In the genomic region with DNA sequence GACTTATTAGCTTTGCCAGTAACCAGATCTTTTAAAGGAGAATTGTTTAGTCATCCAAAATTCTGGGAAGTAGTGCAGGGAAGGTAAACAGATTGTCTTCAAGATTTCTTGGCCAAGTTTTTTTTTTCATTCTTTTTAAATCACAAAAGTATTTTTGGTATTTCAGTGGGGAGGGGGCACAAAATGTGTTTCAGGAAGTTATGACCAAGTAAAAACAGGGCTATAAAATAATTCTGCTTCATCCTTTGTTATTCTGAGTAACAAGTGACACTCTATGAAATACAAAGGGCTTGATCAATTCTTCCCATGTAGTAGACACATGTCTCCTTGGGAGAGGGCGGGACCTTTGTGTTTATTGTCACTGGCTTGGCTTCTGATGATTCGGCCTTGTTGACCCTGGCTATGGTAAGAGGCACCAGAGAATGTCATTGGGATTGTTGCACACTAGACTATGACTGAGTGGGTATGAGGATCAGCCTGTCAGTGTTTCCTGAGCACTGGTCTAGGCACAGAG, we compare ENCODE assay signal across 8 cellular contexts. TPM values are rescaled to one million over a fixed set of nuclear protein-coding genes. Genes with fewer than 3 reads are reported as not detected.
DNase-seq lines count a peak whose midpoint lies in the region; ATAC-seq, FAIRE-seq and TF ChIP-seq lines count a peak whose summit lies in the region.

No MANE protein-coding gene starts in this region.

- no peak overlapping the region for H3K9ac ChIP-seq in HepG2 (ENCODE audit: insufficient read depth, low read depth, low read length)

- no peaks in the 10 kb centered on the region for H3K9me3 ChIP-seq in HepG2 (ENCODE audit: low read length)
- no peaks in the 10 kb centered on the region for H3K9me3 ChIP-seq in thoracic aorta

- in situ Hi-C loops in HepG2 (cut with HindIII; ENCODE audit: extremely low pct_ligation_motif_present, low pct_unique_long_range_greater_than_20kb): no loop called here

- CTCF ChIA-PET in HepG2 (lab: Yijun Ruan, JAX; ENCODE audit: low intra/inter-chr PET ratio, low total read pairs): no interaction called here

- peaks cover 77% of the 10 kb centered on the region for H3K4me1 Mint-ChIP-seq in activated CD4-positive, alpha-beta T cell treated with anti-CD3 and anti-CD28 coated beads, Interleukin-2, amount 10 ng/mL, durations not matched to agents 24 days and 14 days

- peak overlapping the region; percentile 79 for H3K27ac Mint-ChIP-seq in activated CD4-positive, alpha-beta T cell treated with anti-CD3 and anti-CD28 coated beads, Interleukin-2, amount 10 ng/mL, durations not matched to agents 24 days and 14 days
- peak overlapping the region; percentile 52 to 86 for H3K27ac Mint-ChIP-seq in activated naive CD4-positive, alpha-beta T cell treated with anti-CD3 and anti-CD28 coated beads, Interleukin-2, amount 50 U/mL, for 72 hours

- TF ChIP-seq CTCF in HepG2 (CRISPR knock-in tag; IDR thresholded peaks at IDR 0.05) (no peak), thoracic aorta (IDR thresholded peaks at IDR 0.05) (no peak)

- peak overlapping the region; percentile 57 for H3K4me3 Mint-ChIP-seq in activated CD4-positive, alpha-beta T cell treated with anti-CD3 and anti-CD28 coated beads, Interleukin-2, amount 10 ng/mL, durations not matched to agents 24 days and 14 days

- BruUV-seq in HepG2 (replicated peaks; lab: Mats Ljungman, UMichigan): no TSS peak

- peaks cover 5% of the 10 kb centered on the region for H3K79me2 ChIP-seq in HepG2 (ENCODE audit: insufficient read depth, low read length)

- POLR2A ChIA-PET in HepG2 (lab: Yijun Ruan, JAX): no interaction called here

- H3K27ac ChIP-seq in HepG2 (ENCODE audit: extremely low read length, insufficient read depth, low read length) (no peak overlapping the region), thoracic aorta (peak overlapping the region; percentile 70 to 82)

- H3K4me3 ChIP-seq in HepG2 (replicated peaks in 1 of 3; ENCODE audit: insufficient read depth in 1 of 3, low read depth in 2 of 3, low read length in 3 of 3): no peak overlapping the region
- H3K4me3 ChIP-seq in thoracic aorta: peak overlapping the region; percentile 31

- no peaks in the 10 kb centered on the region for H4K20me1 ChIP-seq in HepG2 (ENCODE audit: insufficient read depth, low read length)

- H3K36me3 Mint-ChIP-seq in activated CD4-positive, alpha-beta T cell treated with anti-CD3 and anti-CD28 coated beads, Interleukin-2, amount 10 ng/mL, durations not matched to agents 24 days and 14 days (ENCODE audit: low read depth): peaks cover 62% of the 10 kb centered on the region
- peaks cover 6 to 89% of the 10 kb centered on the region in 2 donors for H3K36me3 Mint-ChIP-seq in activated naive CD4-positive, alpha-beta T cell treated with anti-CD3 and anti-CD28 coated beads, Interleukin-2, amount 50 U/mL, for 72 hours

- peak in 1 of 2 donors; percentile 52 for ATAC-seq in activated naive CD4-positive, alpha-beta T cell treated with anti-CD3 and anti-CD28 coated beads, Interleukin-2, amount 50 U/mL, for 72 hours
- ATAC-seq in HepG2 (no peak), thoracic aorta (ENCODE audit: insufficient number of reproducible peaks, low FRiP score, low read depth) (peak; percentile 40), HG02973 (IDR thresholded peaks at IDR 0.05; ENCODE audit: unreplicated experiment) (no peak), HG03342 (IDR thresholded peaks at IDR 0.05; ENCODE audit: unreplicated experiment) (no peak), GM18858 (IDR thresholded peaks at IDR 0.05; ENCODE audit: unreplicated experiment) (no peak)

- no peak for TF ChIP-seq POLR2A in HepG2 (IDR thresholded peaks at IDR 0.05; ENCODE audit: insufficient read depth in 1 of 2, low read depth in 2 of 2, low read length in 2 of 2)

- no peak overlapping the region for H3K4me2 ChIP-seq in HepG2 (ENCODE audit: low read depth, low read length)

- FAIRE-seq in HepG2 (lab: Jason Lieb, UNC): no peak

- intact Hi-C loops in activated CD4-positive, alpha-beta T cell treated with anti-CD3 and anti-CD28 coated beads, Interleukin-2, amount 10 ng/mL, durations not matched to agents 24 days and 14 days (cut with micrococcal nuclease): no loop called here
- intact Hi-C loops in HepG2 (cut with micrococcal nuclease; ENCODE audit: unreplicated experiment): no loop called here

- TF ChIP-seq RAD21 in HepG2 (CRISPR knock-in tag; IDR thresholded peaks at IDR 0.05): no peak

- no peaks in the 10 kb centered on the region for H3K9me3 Mint-ChIP-seq in activated CD4-positive, alpha-beta T cell treated with anti-CD3 and anti-CD28 coated beads, Interleukin-2, amount 10 ng/mL, durations not matched to agents 24 days and 14 days
- H3K9me3 Mint-ChIP-seq in activated naive CD4-positive, alpha-beta T cell treated with anti-CD3 and anti-CD28 coated beads, Interleukin-2, amount 50 U/mL, for 72 hours: no peaks in the 10 kb centered on the region

- H3K36me3 ChIP-seq in HepG2 (replicated peaks in 1 of 2; ENCODE audit: control insufficient read depth in 1 of 2, insufficient read depth in 2 of 2, low read length in 2 of 2): no peaks in the 10 kb centered on the region
- H3K36me3 ChIP-seq in thoracic aorta: no peaks in the 10 kb centered on the region

- no peak for TF ChIP-seq EP300 in HepG2 (IDR thresholded peaks at IDR 0.05; ENCODE audit: low read depth in 2 of 2, low read length in 2 of 2)
- TF ChIP-seq EP300 in HepG2 (CRISPR knock-in tag; IDR thresholded peaks at IDR 0.05; ENCODE audit: borderline replicate concordance): no peak

- no peaks in the 10 kb centered on the region for H3K27me3 ChIP-seq in HepG2 (ENCODE audit: control insufficient read depth in 1 of 2, insufficient read depth in 2 of 2, low read length in 2 of 2)
- H3K27me3 ChIP-seq in thoracic aorta (replicated peaks; ENCODE audit: insufficient read depth): no peaks in the 10 kb centered on the region

- 88% methylated on average over 2 of the region's 2 CpGs for WGBS in HepG2 (ENCODE audit: low lambda C conversion rate)

- no peak for DNase-seq in activated CD4-positive, alpha-beta T cell treated with anti-CD3 and anti-CD28 coated beads, Interleukin-2, amount 10 ng/mL, durations not matched to agents 24 days and 14 days
- no peak for DNase-seq in activated CD4-positive, alpha-beta T cell treated with anti-CD3 and anti-CD28 coated beads for 48 hours
- DNase-seq in activated naive CD4-positive, alpha-beta T cell treated with anti-CD3 and anti-CD28 coated beads, Interleukin-2, amount 50 U/mL, for 72 hours (ENCODE audit: low spot score in 2 of 2): no peak
- DNase-seq in HepG2 (ENCODE audit: low spot score) (no peak), thoracic aorta (ENCODE audit: low spot score) (no peak)

- H3K27me3 Mint-ChIP-seq in activated CD4-positive, alpha-beta T cell treated with anti-CD3 and anti-CD28 coated beads, Interleukin-2, amount 10 ng/mL, durations not matched to agents 24 days and 14 days: no peaks in the 10 kb centered on the region

- H2AFZ ChIP-seq in HepG2 (ENCODE audit: low read length): no peak overlapping the region

- H3K4me1 ChIP-seq in HepG2 (ENCODE audit: insufficient read depth, low read length): peaks cover 54% of the 10 kb centered on the region
- H3K4me1 ChIP-seq in thoracic aorta (ENCODE audit: control insufficient read depth in 1 of 2, low read depth in 2 of 2): peaks cover 68 to 87% of the 10 kb centered on the region in 2 donors

RNA-seq across cellular contexts. Expression of a gene that starts 55.4 kb away (rescaled TPM):
- total RNA-seq in activated CD4-positive, alpha-beta T cell treated with anti-CD3 and anti-CD28 coated beads, Interleukin-2, amount 10 ng/mL, durations not matched to agents 24 days and 14 days: 73.4 and 78.9 TPM in 2 replicates
- total RNA-seq in activated naive CD4-positive, alpha-beta T cell treated with anti-CD3 and anti-CD28 coated beads, Interleukin-2, amount 50 U/mL, for 72 hours: 10 to 100 TPM; 54.1 to 98.6 TPM
- total RNA-seq in HepG2 (2016; rRNA removed; fragmentation: Illumina TruSeq; extraction: Trizol) (4.8 and 7.2 TPM in 2 replicates), thoracic aorta (10 to 100 TPM; 51.7 to 80.1 TPM)
- total RNA-seq in HepG2 (2016; cell fraction: cytosol; rRNA removed; fragmentation: Illumina TruSeq; extraction: Trizol; ENCODE audit: low read depth): 0.53 and 0.71 TPM in 2 replicates
- 3.7 and 7.0 TPM in 2 replicates for total RNA-seq in HepG2 (2016; cell fraction: insoluble cytoplasmic fraction; rRNA removed; fragmentation: Illumina TruSeq; extraction: Trizol)
- 2.4 and 2.6 TPM in 2 replicates for total RNA-seq in HepG2 (2016; cell fraction: membrane; rRNA removed; fragmentation: Illumina TruSeq; extraction: Trizol)
- total RNA-seq in HepG2 (2016; cell fraction: nucleus; rRNA removed; fragmentation: Illumina TruSeq; extraction: Trizol): 11.6 and 12.8 TPM in 2 replicates
- 7.4 and 9.4 TPM in 2 replicates for polyA plus RNA-seq in HepG2 (2011; rRNA removed)
- polyA plus RNA-seq in HepG2 (2011; cell fraction: cytosol; rRNA removed): 3.9 and 4.6 TPM in 2 replicates
- polyA plus RNA-seq in HepG2 (2011; cell fraction: nucleus; rRNA removed): 17.5 and 19.4 TPM in 2 replicates
- polyA plus RNA-seq in HepG2 (2012): 5.8 and 6.9 TPM in 2 replicates
- polyA plus RNA-seq in HepG2 (2016; cell fraction: cytosol; fragmentation: Illumina TruSeq; extraction: Trizol; ENCODE audit: low read depth): 0.43 and 0.46 TPM in 2 replicates
- polyA plus RNA-seq in HepG2 (2016; cell fraction: insoluble cytoplasmic fraction; fragmentation: Illumina TruSeq; extraction: Trizol; ENCODE audit: low read depth): 3.1 and 3.3 TPM in 2 replicates
- polyA plus RNA-seq in HepG2 (2016; cell fraction: membrane; fragmentation: Illumina TruSeq; extraction: Trizol; ENCODE audit: low read depth): 0.96 and 1.2 TPM in 2 replicates
- 14.7 and 15.5 TPM in 2 replicates for polyA plus RNA-seq in HepG2 (2016; cell fraction: nucleus; fragmentation: Illumina TruSeq; extraction: Trizol; ENCODE audit: insufficient read depth, low read depth)
- 7.6 and 16.1 TPM in 2 replicates for polyA minus RNA-seq in HepG2 (2011; rRNA and poly(A)+ RNA removed; ENCODE audit: low replicate concordance)
- 5.3 and 6.9 TPM in 2 replicates for polyA minus RNA-seq in HepG2 (2011; cell fraction: cytosol; rRNA and poly(A)+ RNA removed)
- polyA minus RNA-seq in HepG2 (2011; cell fraction: nucleus; rRNA and poly(A)+ RNA removed): 12.5 and 13.1 TPM in 2 replicates
